28 cellular contexts compared by ENCODE assay signal in the genomic region with DNA sequence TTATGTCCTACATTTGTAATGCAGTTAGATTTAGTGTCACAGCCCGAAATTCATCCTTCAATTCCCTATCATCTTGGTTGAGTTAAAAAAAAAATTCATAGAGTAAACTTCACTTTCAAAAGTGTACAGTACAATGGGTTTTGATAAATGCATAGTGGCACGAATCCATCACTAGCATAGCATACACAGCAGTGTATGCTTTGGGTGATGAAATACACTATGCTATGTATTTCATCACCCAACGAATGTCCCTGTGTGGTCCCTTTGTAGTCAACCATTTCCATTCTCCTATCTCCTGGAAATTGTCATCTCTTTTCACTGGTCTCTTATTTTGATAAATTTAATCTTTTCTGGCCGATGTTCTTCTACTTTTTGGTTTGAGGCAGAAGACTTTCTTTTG.
"Had no signal": no experiment of that assay in that cellular context is flagged by ENCODE, and none has a peak within 500 bp of the region (broad histone marks: within the 10 kb centered on the region; RNA-seq: fewer than 3 reads in every experiment).

No MANE protein-coding gene starts in this region.

- H3K27ac Mint-ChIP-seq: immature natural killer cell; naive thymus-derived CD8-positive, alpha-beta T cell; nephron; stimulated activated memory B cell treated with anti-CD40 and anti-IgM and Interleukin-4, amounts not matched to agents 10 μg/mL and 1 μg/mL and 100 μg/mL, for 72 hours; stimulated activated naive CD8-positive, alpha-beta T cell treated with anti-CD3 and anti-CD28 coated beads, Interleukin-15, amount 100 ng/mL, for 72 hours; type B pancreatic cell had no signal

- H3K27me3 Mint-ChIP-seq: stimulated activated memory B cell treated with anti-CD40 and anti-IgM and Interleukin-4, amounts not matched to agents 10 μg/mL and 1 μg/mL and 100 μg/mL, for 72 hours; stimulated activated naive CD8-positive, alpha-beta T cell treated with anti-CD3 and anti-CD28 coated beads, Interleukin-15, amount 100 ng/mL, for 72 hours; type B pancreatic cell had no signal

- DNase-seq: hypothalamus; immature natural killer cell; kidney; left colon; left lung; lower lobe of right lung; mammary epithelial cell; mesenchymal stem cell; naive thymus-derived CD8-positive, alpha-beta T cell; nucleus accumbens; pancreas; posterior cingulate gyrus; retina; right cardiac atrium; sigmoid colon; small intestine; spleen; stimulated activated CD4-positive, alpha-beta T cell treated with anti-CD3 and anti-CD28 coated beads, Interleukin-2, amount 100 ng/mL, for 48 hours; stimulated activated CD4-positive, alpha-beta T cell treated with anti-CD3 and anti-CD28 coated beads, Interleukin-4, amount 100 ng/mL, for 4 hours; stimulated activated CD8-positive, alpha-beta memory T cell treated with anti-CD3 and anti-CD28 coated beads, Interleukin-4, amount 100 ng/mL, for 48 hours; stimulated activated naive CD4-positive, alpha-beta T cell treated with Interleukin-2 at 50 U/mL for 16 hours; stimulated activated naive CD8-positive, alpha-beta T cell treated with anti-CD3 and anti-CD28 coated beads, Interleukin-15, amount 100 ng/mL, for 72 hours; substantia nigra; uterus had no signal

- H3K4me3 Mint-ChIP-seq: immature natural killer cell; naive thymus-derived CD8-positive, alpha-beta T cell; nephron; neural crest cell; stimulated activated memory B cell treated with anti-CD40 and anti-IgM and Interleukin-4, amounts not matched to agents 10 μg/mL and 1 μg/mL and 100 μg/mL, for 72 hours; stimulated activated naive CD8-positive, alpha-beta T cell treated with anti-CD3 and anti-CD28 coated beads, Interleukin-15, amount 100 ng/mL, for 72 hours; type B pancreatic cell had no signal

- ATAC-seq: left colon; left lung; lower lobe of right lung; naive thymus-derived CD8-positive, alpha-beta T cell; pancreas; right cardiac atrium; stimulated activated memory B cell treated with anti-CD40 and anti-IgM and Interleukin-4, amounts not matched to agents 10 μg/mL and 1 μg/mL and 100 μg/mL, for 72 hours; stimulated activated naive CD8-positive, alpha-beta T cell treated with anti-CD3 and anti-CD28 coated beads, Interleukin-15, amount 100 ng/mL, for 72 hours had no signal

- H3K36me3 Mint-ChIP-seq: immature natural killer cell; naive thymus-derived CD8-positive, alpha-beta T cell; stimulated activated memory B cell treated with anti-CD40 and anti-IgM and Interleukin-4, amounts not matched to agents 10 μg/mL and 1 μg/mL and 100 μg/mL, for 72 hours; type B pancreatic cell had no signal

- H3K9me3 Mint-ChIP-seq: nephron; neural crest cell; stimulated activated memory B cell treated with anti-CD40 and anti-IgM and Interleukin-4, amounts not matched to agents 10 μg/mL and 1 μg/mL and 100 μg/mL, for 72 hours; stimulated activated naive CD8-positive, alpha-beta T cell treated with anti-CD3 and anti-CD28 coated beads, Interleukin-15, amount 100 ng/mL, for 72 hours; type B pancreatic cell had no signal

- H3K4me1 Mint-ChIP-seq: immature natural killer cell; naive thymus-derived CD8-positive, alpha-beta T cell; neural crest cell; stimulated activated memory B cell treated with anti-CD40 and anti-IgM and Interleukin-4, amounts not matched to agents 10 μg/mL and 1 μg/mL and 100 μg/mL, for 72 hours; stimulated activated naive CD8-positive, alpha-beta T cell treated with anti-CD3 and anti-CD28 coated beads, Interleukin-15, amount 100 ng/mL, for 72 hours had no signal
